ENCODE assay signal across 7 cellular contexts in the genomic region with DNA sequence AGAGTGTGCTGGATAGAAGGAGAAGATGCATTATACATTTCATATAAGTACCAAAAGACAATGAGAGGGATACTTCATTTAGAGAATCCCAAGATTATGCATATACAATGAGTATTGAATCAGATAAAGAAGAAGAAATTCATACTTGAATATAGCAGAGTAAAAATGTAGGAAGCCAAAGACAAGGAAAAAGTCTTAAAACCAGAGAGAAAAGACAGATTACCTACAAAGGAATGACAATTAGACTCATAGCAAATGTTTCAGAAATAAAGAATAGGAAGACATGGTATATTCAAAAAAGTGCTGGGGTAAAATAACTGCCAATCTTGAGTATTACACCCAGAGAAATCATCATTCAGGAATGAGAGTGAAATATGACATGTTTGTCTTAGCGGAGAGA.
"Had no signal": no experiment of that assay in that cellular context is flagged by ENCODE, and none has a peak within 500 bp of the region (broad histone marks: within the 10 kb centered on the region; RNA-seq: fewer than 3 reads in every experiment).

No MANE protein-coding gene starts in this region.

- FAIRE-seq: HepG2, HTR-8/SVneo had no signal

- H3K4me2 ChIP-seq: KMS-11 had no signal

- DNase-seq: IMR-90, KBM-7, KG1 had no signal

- H3K27ac ChIP-seq: HL-60, KMS-11 had no signal

- ATAC-seq: HepG2 had no signal

- H3K9ac ChIP-seq: KMS-11 had no signal
